Comparison of ENCODE assay signal across 8 cellular contexts in genomic region chr16:56425439-56425832, GRCh38. TPM values are rescaled to one million over a fixed set of nuclear protein-coding genes. Genes with fewer than 3 reads are reported as not detected.
A peak's percentile ranks its signal among the peaks of the same experiment; 100 is the strongest.
DNase-seq lines count a peak whose midpoint lies in the region; ATAC-seq and TF ChIP-seq lines count a peak whose summit lies in the region.

Gene AMFR (minus strand): TSS chr16:56425545. CDS start chr16:56425327, 218 bp downstream.

- H3K9me3 Mint-ChIP-seq in brain = no peaks in the 10 kb centered on the region

- peak within 1 kb of the TSS; percentile 98 for H3K4me2 ChIP-seq in GM23248 (ENCODE audit: unreplicated experiment)

- peaks cover 16% of the 10 kb centered on the region; the same call in 1 of the 2 replicates for H4K20me1 ChIP-seq in GM23248 (ENCODE audit: insufficient read depth)

- H3K27me3 ChIP-seq in GM23248 (replicated peaks; ENCODE audit: insufficient read depth) = no peaks in the 10 kb centered on the region
- H3K27me3 ChIP-seq in iPS-15b (ENCODE audit: control insufficient read depth, insufficient read depth, low read length) = peaks cover 7% of the 10 kb centered on the region
- H3K27me3 ChIP-seq in gastrocnemius medialis = no peaks in the 10 kb centered on the region

- H3K36me3 ChIP-seq in GM23248 (ENCODE audit: low read depth) (peaks cover 4% of the 10 kb centered on the region), iPS-15b (ENCODE audit: control insufficient read depth, insufficient read depth, low read length) (no peaks in the 10 kb centered on the region), gastrocnemius medialis (no peaks in the 10 kb centered on the region)

- in situ Hi-C loops in GM23248 (cut with MboI) (no loop called here), gastrocnemius medialis (cut with MboI; ENCODE audit: low sequenced_read_pairs in 4 of 4) (no loop called here)

- peak; percentile 55 to 75 for TF ChIP-seq POLR2A in gastrocnemius medialis (IDR thresholded peaks at IDR 0.05)

- TF ChIP-seq CTCF in GM10248 (IDR thresholded peaks at IDR 0.05; ENCODE audit: control extremely low read depth, extremely low read depth, low read depth, missing control alignments) (peak; percentile 53), brain (conservative IDR thresholded peaks at IDR 0.05) (peak in 1 of 2 experiments; percentile 50), gastrocnemius medialis (IDR thresholded peaks at IDR 0.05 in 4 of 5, conservative IDR thresholded peaks at IDR 0.05 in 1 of 5) (peak in 4 of 5 experiments; percentile 78 to 86 (median 82))

- peak within 1 kb of the TSS; percentile 74 to 98 (median 91) for H3K27ac Mint-ChIP-seq in brain

- peak within 1 kb of the TSS; percentile 86 for H2AFZ ChIP-seq in GM23248

- H3K4me3 Mint-ChIP-seq in brain = peak within 1 kb of the TSS; percentile 93 to 99 (median 98)

- H3K4me1 ChIP-seq in GM23248 (ENCODE audit: insufficient read depth) (peaks cover 22% of the 10 kb centered on the region; the same call in 1 of the 2 replicates), iPS-15b (ENCODE audit: control insufficient read depth, insufficient read depth, low read length) (peaks cover 14% of the 10 kb centered on the region), gastrocnemius medialis (peaks cover 36 to 37% of the 10 kb centered on the region in 2 donors)

- peaks cover 40% of the 10 kb centered on the region for H3K4me1 Mint-ChIP-seq in brain

- no peaks in the 10 kb centered on the region for H3K9me2 ChIP-seq in GM23248 (ENCODE audit: insufficient read depth)

- 1 to 4% methylated on average over 11 to 49 of the region's 57 CpGs for WGBS in GM23248 (ENCODE audit: low coverage in 1 of 2, low lambda C conversion rate in 2 of 2, missing lambda C conversion rate in 2 of 2), 2 experiments

- H3K27me3 Mint-ChIP-seq in brain = peaks cover 4% of the 10 kb centered on the region

- peaks cover 41% of the 10 kb centered on the region for H3F3A ChIP-seq in GM23248 (ENCODE audit: insufficient read depth)

- no peaks in the 10 kb centered on the region for H3K9me3 ChIP-seq in GM23248 (ENCODE audit: low read depth)
- H3K9me3 ChIP-seq in iPS-15b (ENCODE audit: control insufficient read depth, insufficient read depth, low read length) = no peaks in the 10 kb centered on the region
- H3K9me3 ChIP-seq in gastrocnemius medialis = no peaks in the 10 kb centered on the region

- peak within 1 kb of the TSS; percentile 72 for H3K27ac ChIP-seq in GM23248
- peak within 1 kb of the TSS; percentile 87 to 96 (median 96) for H3K27ac ChIP-seq in gastrocnemius medialis

- H3K4me3 ChIP-seq in GM23248 (peak within 1 kb of the TSS; percentile 95), iPS-15b (ENCODE audit: low read depth, low read length) (peak within 1 kb of the TSS; percentile 62), gastrocnemius medialis (peak within 1 kb of the TSS; percentile 74 to 96 (median 92))

- intact Hi-C loops in gastrocnemius medialis (cut with DNase I; ENCODE audit: low total_unique reads) = loop anchor here (1.0 kb wide), 1 partner anchor 26 kb away; the partner anchor contains the start of genes NUDT21 and OGFOD1

- CTCF ChIA-PET in GM10248 (lab: Yijun Ruan, JAX) = no interaction called here

- H3K79me2 ChIP-seq in GM23248 (ENCODE audit: insufficient read depth) = peaks cover 46% of the 10 kb centered on the region

- peaks cover 6% of the 10 kb centered on the region for H3K36me3 Mint-ChIP-seq in brain

- H3K9ac ChIP-seq in GM23248 (peak within 1 kb of the TSS; percentile 98), iPS-15b (ENCODE audit: low read depth, low read length) (no peak within 1 kb of the TSS)

- ATAC-seq in gastrocnemius medialis (peak; percentile 88 to 90), GM18870 (IDR thresholded peaks at IDR 0.05; ENCODE audit: unreplicated experiment) (no peak)

- POLR2A ChIA-PET in GM10248 (lab: Yijun Ruan, JAX) = no interaction called here

- peak; percentile 93 for DNase-seq in GM10248 (ENCODE audit: extremely low spot score)
- DNase-seq in GM23248 = peak; percentile 96
- peak; percentile 78 for DNase-seq in LHCN-M2 (ENCODE audit: low read depth)
- peak; percentile 38 for DNase-seq in T1000 (lab: John Stamatoyannopoulos, UW)
- peak; percentile 31 to 84 for DNase-seq in gastrocnemius medialis

RNA-seq across cellular contexts. Expression of gene AMFR, which starts in this region (rescaled TPM):
- total RNA-seq in GM23248 (2014; rRNA removed; shearing (Covaris generic)) = 205 and 212 TPM in 2 replicates
- 26.6 and 27.3 TPM in 2 replicates for polyA plus RNA-seq in GM23248 (2016; fragmentation: Nextera tagmentation; extraction: Ambion mirVana)
- 132 and 134 TPM in 2 replicates for total RNA-seq in LHCN-M2 (2014; rRNA removed)
- polyA plus RNA-seq in LHCN-M2 (2012) = 69.8 TPM
- polyA plus RNA-seq in brain (ENCODE audit: insufficient read depth, low read depth, low replicate concordance) = 46.2 TPM
- total RNA-seq in gastrocnemius medialis = 100 to 1,000 TPM; 349 to 951 (median 571) TPM

Comparison
In these comparisons a context has a peak if more than half of its experiments do, and no peak if none do; other contexts are left out.
1. DNase-seq: peak in every context shown above with its lines; median percentile 96 in GM23248; 93 in GM10248; 78 in LHCN-M2; 58 in gastrocnemius medialis; 38 in T1000.